ENCODE assay signal across 9 cellular contexts in the genomic region with DNA sequence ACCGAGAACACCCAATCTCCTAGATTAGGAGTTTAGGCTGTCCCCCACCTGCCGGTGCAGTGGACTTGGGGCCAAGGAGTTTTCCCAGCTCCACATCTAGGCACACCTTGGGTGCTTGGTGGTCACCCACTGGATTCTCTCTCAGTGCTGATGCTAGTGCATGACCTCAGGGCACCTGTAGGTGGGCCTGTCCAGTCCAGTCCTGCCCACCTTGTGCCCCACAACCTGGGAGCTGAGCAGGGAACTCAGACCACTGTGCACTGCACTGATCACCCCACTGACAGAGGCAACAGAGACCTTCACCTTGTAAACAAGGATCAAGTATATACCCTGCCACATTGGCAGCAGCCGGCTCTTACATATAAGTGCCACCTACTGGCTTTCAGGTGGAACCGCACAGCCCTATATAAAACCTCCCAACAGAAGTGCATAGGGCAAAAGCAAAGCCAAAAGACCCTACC. TPM values are rescaled to one million over a fixed set of nuclear protein-coding genes. Genes with fewer than 3 reads are reported as not detected.
DNase-seq lines count a peak whose midpoint lies in the region; ATAC-seq and TF ChIP-seq lines count a peak whose summit lies in the region.
"Had no signal": no experiment of that assay in that cellular context is flagged by ENCODE, and none has a peak within 500 bp of the region (broad histone marks: within the 10 kb centered on the region; RNA-seq: fewer than 3 reads in every experiment).

No MANE protein-coding gene starts in this region.

- no peaks in the 10 kb centered on the region for H3K27me3 Mint-ChIP-seq in Caco-2 (ENCODE audit: insufficient read depth, unreplicated experiment)

- H3K9me3 ChIP-seq in Caco-2 (no peaks in the 10 kb centered on the region), SJCRH30 (replicated peaks) (no peaks in the 10 kb centered on the region)

- CTCF ChIA-PET in Caco-2 (lab: Charles Lee), result no interaction called here

- no peak overlapping the region for H3K27ac Mint-ChIP-seq in Caco-2 (ENCODE audit: unreplicated experiment)

- no peaks in the 10 kb centered on the region for H3K4me1 Mint-ChIP-seq in Caco-2 (ENCODE audit: low read depth, unreplicated experiment)

- DNase-seq in Caco-2 (no peak), NAMALWA (ENCODE audit: low spot score) (peak; percentile 38), epithelial cell of proximal tubule (ENCODE audit: low read depth) (no peak), dedifferentiated amniotic fluid mesenchymal stem cell (ENCODE audit: extremely low spot score) (no peak), mucosa of gallbladder (ENCODE audit: low spot score) (no peak), SJCRH30 (no peak), HT-29 (ENCODE audit: low spot score) (no peak)

- no peaks in the 10 kb centered on the region for H3K9me3 Mint-ChIP-seq in Caco-2 (ENCODE audit: unreplicated experiment)

- H3K36me3 ChIP-seq in Caco-2 (ENCODE audit: control insufficient read depth, insufficient read depth, low read length) (no peaks in the 10 kb centered on the region), SJCRH30 (no peaks in the 10 kb centered on the region)

- TF ChIP-seq CTCF in Caco-2 (IDR thresholded peaks at IDR 0.05; ENCODE audit: insufficient read depth in 1 of 2, low read depth in 1 of 2, low read length in 1 of 2, severe bottlenecking in 1 of 2, unreplicated experiment in 1 of 2) (peak; percentile 11 to 18), epithelial cell of proximal tubule (conservative IDR thresholded peaks at IDR 0.05; ENCODE audit: low read depth, low read length) (peak; percentile 63)

- no peak overlapping the region for H3K27ac ChIP-seq in SJCRH30

- POLR2A ChIA-PET in Caco-2 (lab: Charles Lee), result no interaction called here

- no TSS peak for BruUV-seq in Caco-2 (replicated peaks; lab: Mats Ljungman, UMichigan)

- no peak overlapping the region for H3K4me3 Mint-ChIP-seq in Caco-2 (ENCODE audit: unreplicated experiment)

- H3K4me1 ChIP-seq in Caco-2 (no peaks in the 10 kb centered on the region), SJCRH30 (no peaks in the 10 kb centered on the region)

- intact Hi-C loops in Caco-2 (cut with micrococcal nuclease; ENCODE audit: unreplicated experiment), result loop anchor here (1.0 kb wide), 1 partner anchor 56 kb away; no protein-coding TSS in a partner anchor

- ATAC-seq in GM21529 (IDR thresholded peaks at IDR 0.05; ENCODE audit: unreplicated experiment), result peak; percentile 66

- H3K27me3 ChIP-seq in Caco-2 (replicated peaks; ENCODE audit: control insufficient read depth, insufficient read depth, low read length) (no peaks in the 10 kb centered on the region), SJCRH30 (no peaks in the 10 kb centered on the region)

- H3K4me3 ChIP-seq in Caco-2 (ENCODE audit: low read depth, low read length) (no peak overlapping the region), epithelial cell of proximal tubule (ENCODE audit: low read depth, low read length) (no peak overlapping the region), SJCRH30 (no peak overlapping the region)

- H3K36me3 Mint-ChIP-seq in Caco-2 (ENCODE audit: insufficient read depth, unreplicated experiment), result no peaks in the 10 kb centered on the region

RNA-seq across cellular contexts. Expression of a gene that starts 12.7 kb away (rescaled TPM):
- total RNA-seq in Caco-2 (2022) (not detected in 2 replicates), epithelial cell of proximal tubule (not detected in 2 replicates), mucosa of gallbladder (4.0 TPM)
- 21.4 and 22.3 TPM in 2 replicates for total RNA-seq in SJCRH30 (2014; rRNA removed; shearing (Covaris generic))
- not detected in 2 replicates for total RNA-seq in HT-29 (2014; rRNA removed; shearing (Covaris generic))
- total RNA-seq: myocyte had no signal
